8 cellular contexts compared by ENCODE assay signal in the genomic region with DNA sequence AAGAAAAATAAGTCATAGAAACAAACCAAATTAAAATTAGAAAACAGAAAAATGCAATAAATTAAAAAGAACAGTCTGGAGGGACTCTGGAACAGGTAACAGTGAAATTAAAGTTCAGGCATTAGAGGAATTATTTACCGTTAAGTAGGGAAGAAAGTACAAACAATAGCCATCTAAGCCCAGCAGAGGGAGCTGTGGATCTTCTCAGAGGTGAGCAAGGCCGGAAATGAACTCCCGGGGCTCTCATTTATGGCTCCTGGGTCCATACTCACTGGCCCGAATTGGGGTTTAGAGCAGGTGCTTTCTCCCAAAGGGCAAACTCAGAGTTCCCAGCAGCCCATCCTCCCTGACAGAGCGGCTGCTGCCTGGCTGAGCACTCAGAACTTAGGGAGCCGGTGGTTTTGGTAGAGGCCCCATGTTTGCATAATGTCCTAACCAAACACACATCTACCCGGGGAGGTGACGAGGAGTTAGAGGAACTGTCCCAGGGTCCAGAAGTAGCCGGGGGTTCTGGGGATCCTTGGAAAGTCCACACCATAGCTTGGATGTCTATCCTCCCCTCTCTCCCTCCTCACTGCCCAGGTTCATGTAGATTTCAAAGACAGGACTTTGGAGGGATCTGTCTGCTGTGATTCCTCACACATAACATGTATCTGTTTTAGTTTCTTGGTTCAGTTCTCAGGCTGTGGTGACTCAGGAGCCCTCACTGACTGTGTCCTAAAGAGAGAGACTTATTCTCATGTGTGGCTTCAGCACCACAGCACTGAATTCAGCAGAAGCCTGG.
DNase-seq lines count a peak whose midpoint lies in the region; ATAC-seq lines count a peak whose summit lies in the region.

No MANE protein-coding gene starts in this region.

- DNase-seq in Right ventricle myocardium superior = no peak
- no peak for DNase-seq in cardiac septum (ENCODE audit: low spot score)
- DNase-seq in NCI-H69 (lab: John Stamatoyannopoulos, UW) = peak; percentile 84
- peak; percentile 39 to 40 for DNase-seq in activated CD4-positive, alpha-beta T cell treated with anti-CD3 and anti-CD28 coated beads, Interleukin-2, amount 50 U/mL, for 4 hours
- DNase-seq in naive thymus-derived CD4-positive, alpha-beta T cell = peak; percentile 24 to 66 (median 57)
- DNase-seq in superior temporal gyrus (ENCODE audit: extremely low spot score) = peak; percentile 67

- H3K4me1 Mint-ChIP-seq in naive thymus-derived CD4-positive, alpha-beta T cell = peaks cover 0 to 8% (median 6%) of the 10 kb centered on the region in 7 donors

- peak; percentile 53 for ATAC-seq in Right ventricle myocardium superior (ENCODE audit: poor library complexity)
- peak; percentile 57 for ATAC-seq in HG03196 (IDR thresholded peaks at IDR 0.05; ENCODE audit: unreplicated experiment)
- peak; percentile 93 for ATAC-seq in naive thymus-derived CD4-positive, alpha-beta T cell

- peak overlapping the region; percentile 6 for H3K9ac ChIP-seq in endocrine pancreas (ENCODE audit: control insufficient read depth, insufficient read depth, low read length)

- intact Hi-C loops in Right ventricle myocardium superior (cut with DNase I) = no loop called here
- intact Hi-C loops in cardiac septum (cut with DNase I) = no loop called here
- intact Hi-C loops in naive thymus-derived CD4-positive, alpha-beta T cell (cut with micrococcal nuclease) = loop anchor here (1.0 kb wide), 3 partner anchors 38 to 141 kb away; no protein-coding TSS in a partner anchor

- H3K4me3 ChIP-seq in endocrine pancreas (ENCODE audit: control insufficient read depth, insufficient read depth, low read length) = no peak overlapping the region
- no peak overlapping the region for H3K4me3 ChIP-seq in naive thymus-derived CD4-positive, alpha-beta T cell (ENCODE audit: low read length)

- no peaks in the 10 kb centered on the region for H3K27me3 ChIP-seq in endocrine pancreas (ENCODE audit: control insufficient read depth, insufficient read depth, low read length)
- H3K27me3 ChIP-seq in naive thymus-derived CD4-positive, alpha-beta T cell (ENCODE audit: control insufficient read depth in 2 of 2, insufficient read depth in 2 of 2, low read length in 2 of 2) = no peaks in the 10 kb centered on the region

- POLR2A ChIA-PET in naive thymus-derived CD4-positive, alpha-beta T cell (lab: Charles Lee) = no interaction called here

- CTCF ChIA-PET in naive thymus-derived CD4-positive, alpha-beta T cell (lab: Charles Lee) = interaction anchor here (1.2 kb wide), 1 partner anchor 77 kb away, joined by 3 read pairs; no protein-coding TSS in a partner anchor

- H3K4me1 ChIP-seq in endocrine pancreas (ENCODE audit: control insufficient read depth, insufficient read depth, low read length) = no peaks in the 10 kb centered on the region
- H3K4me1 ChIP-seq in naive thymus-derived CD4-positive, alpha-beta T cell (ENCODE audit: control insufficient read depth in 2 of 2, insufficient read depth in 2 of 2, low read length in 2 of 2) = no peaks in the 10 kb centered on the region

- no peaks in the 10 kb centered on the region for H3K9me3 ChIP-seq in endocrine pancreas (ENCODE audit: control insufficient read depth, low read length)
- no peaks in the 10 kb centered on the region for H3K9me3 ChIP-seq in naive thymus-derived CD4-positive, alpha-beta T cell (ENCODE audit: control insufficient read depth in 2 of 3, low read length in 3 of 3)

- H3K36me3 ChIP-seq in endocrine pancreas (ENCODE audit: control insufficient read depth, insufficient read depth, low read length) = no peaks in the 10 kb centered on the region
- H3K36me3 ChIP-seq in naive thymus-derived CD4-positive, alpha-beta T cell (ENCODE audit: control insufficient read depth in 2 of 3, insufficient read depth in 3 of 3, low read length in 3 of 3) = no peaks in the 10 kb centered on the region

- no peak overlapping the region for H3K27ac Mint-ChIP-seq in naive thymus-derived CD4-positive, alpha-beta T cell

- H3K36me3 Mint-ChIP-seq in naive thymus-derived CD4-positive, alpha-beta T cell = peaks cover 0 to 4% (median 0%) of the 10 kb centered on the region in 5 donors

- no peak overlapping the region for H3K27ac ChIP-seq in naive thymus-derived CD4-positive, alpha-beta T cell (ENCODE audit: low read depth, low read length)

- no peaks in the 10 kb centered on the region for H3K9me3 Mint-ChIP-seq in naive thymus-derived CD4-positive, alpha-beta T cell

- peaks cover 5 to 16% (median 12%) of the 10 kb centered on the region in 5 donors for H3K27me3 Mint-ChIP-seq in naive thymus-derived CD4-positive, alpha-beta T cell

- peak overlapping the region in 3 of 10 donors; percentile 18 to 42 (median 21) for H3K4me3 Mint-ChIP-seq in naive thymus-derived CD4-positive, alpha-beta T cell

Comparison
In these comparisons a context has a peak if more than half of its experiments do, and no peak if none do; other contexts are left out.
1. DNase-seq: peak in NCI-H69 (single experiment), activated CD4-positive, alpha-beta T cell treated with anti-CD3 and anti-CD28 coated beads, Interleukin-2, amount 50 U/mL, for 4 hours (2 of 2), naive thymus-derived CD4-positive, alpha-beta T cell (9 of 9) and superior temporal gyrus (single experiment); none in Right ventricle myocardium superior (single experiment) and cardiac septum (single experiment).
2. intact Hi-C loops: an anchor here in naive thymus-derived CD4-positive, alpha-beta T cell (1.0 kb wide); none called in Right ventricle myocardium superior and cardiac septum.
3. Peak in every context shown above with its lines, with median percentiles within 50 percentile points of each other: ATAC-seq.